In the genomic region with DNA sequence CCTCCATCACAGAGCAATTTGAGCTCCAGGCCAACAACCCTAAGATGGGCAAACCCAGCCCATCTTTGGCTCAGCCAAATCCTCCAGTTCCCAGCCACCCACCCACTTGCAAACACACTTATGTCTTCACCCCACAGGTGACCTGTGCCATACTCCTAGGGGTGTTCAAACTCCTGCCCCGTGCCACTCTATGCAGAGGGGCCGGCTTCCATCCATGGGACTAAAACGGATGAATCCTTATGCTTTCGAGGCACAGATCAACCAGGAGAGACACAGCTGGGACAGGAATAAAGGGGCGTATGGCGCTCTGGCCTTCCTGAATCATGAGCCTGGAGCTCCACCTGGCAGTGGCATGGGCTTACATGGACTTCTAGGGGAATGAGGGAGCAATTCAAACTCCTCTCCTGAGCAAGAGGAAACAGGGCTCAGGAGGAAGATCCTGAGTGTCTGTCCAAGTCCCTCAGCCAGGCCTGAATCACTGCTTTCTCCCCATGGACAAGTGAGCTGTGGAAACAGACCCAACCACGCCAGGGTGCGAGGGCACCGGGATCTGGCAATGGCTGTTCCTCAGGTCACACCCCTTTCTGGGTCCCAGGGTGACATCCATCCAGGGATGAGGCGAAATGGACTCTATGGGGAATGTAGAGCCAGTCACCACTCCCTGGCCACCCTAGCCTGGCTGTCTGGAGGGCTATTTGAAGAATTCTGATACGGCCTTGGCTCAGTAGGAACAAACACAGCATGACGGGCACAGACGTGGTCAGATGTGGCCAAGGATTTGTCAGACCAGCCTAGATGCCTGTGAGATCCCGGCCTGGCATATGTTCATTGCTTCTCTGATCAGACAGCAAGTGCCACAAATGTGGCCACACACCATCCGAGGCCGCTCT, we compare ENCODE assay signal across 11 cellular contexts. TPM values are rescaled to one million over a fixed set of nuclear protein-coding genes. Genes with fewer than 3 reads are reported as not detected.
A peak's percentile ranks its signal among the peaks of the same experiment; 100 is the strongest.
DNase-seq lines count a peak whose midpoint lies in the region; FAIRE-seq and TF ChIP-seq lines count a peak whose summit lies in the region.
"Not testable (repeated sequence)": the region's sequence is repeated elsewhere in the genome, so short reads cannot be mapped to it uniquely, and the experiment has no call there.
"Had no signal": no experiment of that assay in that cellular context is flagged by ENCODE, and none has a peak within 500 bp of the region (broad histone marks: within the 10 kb centered on the region; RNA-seq: fewer than 3 reads in every experiment).

No MANE protein-coding gene starts in this region.

- DNase-seq in D341Med (ENCODE audit: low spot score) (peak; percentile 3), NCI-H2171 treated with DMSO at 0.1 percent for 48 hours (lab: John Stamatoyannopoulos, UW) (peak; percentile 14), endodermal cell (peak; percentile 37), left ventricle myocardium inferior (peak; percentile 16), myocyte (ENCODE audit: low read depth) (peak; percentile 79)
- DNase-seq in neuronal stem cell (ENCODE audit: low spot score); urothelium cell line (ENCODE audit: low spot score): not testable (repeated sequence)

- H3K4me3 ChIP-seq in endodermal cell (ENCODE audit: low read length); left ventricle myocardium inferior; neuronal stem cell (ENCODE audit: low read length in 2 of 2): not testable (repeated sequence)

- H3K4me1 Mint-ChIP-seq in brain, result peaks cover 43% of the 10 kb centered on the region
- H3K4me1 Mint-ChIP-seq in endodermal cell, result peaks cover 11% of the 10 kb centered on the region

- 88 to 95% methylated on average over 8 to 15 of the region's 16 CpGs for WGBS in endodermal cell (ENCODE audit: insufficient coverage in 1 of 2, insufficient read length in 1 of 2), 2 experiments
- WGBS in neuronal stem cell (ENCODE audit: extremely low coverage in 2 of 2, insufficient read length in 2 of 2, insufficient replicate concordance in 1 of 2), 2 donors, result no CpG with 5 or more reads among the region's 16 CpGs

- not testable (repeated sequence) for H2AFZ ChIP-seq in neuronal stem cell (ENCODE audit: low read length)

- peak overlapping the region; percentile 72 for H3K27ac ChIP-seq in endodermal cell (ENCODE audit: low read depth, low read length)
- H3K27ac ChIP-seq in left ventricle myocardium inferior (replicated peaks), result peak overlapping the region; percentile 56
- H3K27ac ChIP-seq in neuronal stem cell (replicated peaks; ENCODE audit: low read length), result not testable (repeated sequence)

- not testable (repeated sequence) for H4K91ac ChIP-seq in neuronal stem cell (ENCODE audit: low read depth, low read length, poor library complexity)

- H3K79me1 ChIP-seq in neuronal stem cell (ENCODE audit: low read depth, low read length), result not testable (repeated sequence)

- not testable (repeated sequence) for H3K36me3 Mint-ChIP-seq in brain; endodermal cell (ENCODE audit: low read depth)

- H3K9ac ChIP-seq in endodermal cell (ENCODE audit: extremely low read depth, low read length, poor library complexity, severe bottlenecking); neuronal stem cell (ENCODE audit: low read depth, low read length, poor library complexity): not testable (repeated sequence)

- H2BK5ac ChIP-seq in neuronal stem cell (ENCODE audit: low read length), result not testable (repeated sequence)

- intact Hi-C loops in left ventricle myocardium inferior (cut with micrococcal nuclease), result not testable (repeated sequence)

- H4K8ac ChIP-seq in neuronal stem cell (ENCODE audit: low read depth, low read length), result not testable (repeated sequence)

- not testable (repeated sequence) for H3K23ac ChIP-seq in neuronal stem cell (ENCODE audit: low read depth, low read length, poor library complexity)

- not testable (repeated sequence) for H2BK12ac ChIP-seq in neuronal stem cell (ENCODE audit: low read length)

- H3K14ac ChIP-seq in neuronal stem cell (ENCODE audit: low read length), result not testable (repeated sequence)

- not testable (repeated sequence) for TF ChIP-seq CTCF in brain (conservative IDR thresholded peaks at IDR 0.05); left ventricle myocardium inferior (IDR thresholded peaks at IDR 0.05; ENCODE audit: borderline replicate concordance)
- peak; percentile 13 for TF ChIP-seq CTCF in endodermal cell (conservative IDR thresholded peaks at IDR 0.05)

- H3K4me2 ChIP-seq in neuronal stem cell (ENCODE audit: insufficient read depth, low read length, poor library complexity, severe bottlenecking), result not testable (repeated sequence)

- H2AK5ac ChIP-seq in neuronal stem cell (ENCODE audit: low read depth, low read length), result not testable (repeated sequence)

- FAIRE-seq in urothelium cell line (lab: Jason Lieb, UNC), result peak; percentile 92

- not testable (repeated sequence) for H3K4ac ChIP-seq in neuronal stem cell (ENCODE audit: low read length)

- not testable (repeated sequence) for H3K36me3 ChIP-seq in endodermal cell (ENCODE audit: control insufficient read depth, insufficient read depth, low read length); left ventricle myocardium inferior; neuronal stem cell (replicated peaks in 1 of 2; ENCODE audit: control insufficient read depth in 2 of 2, insufficient read depth in 2 of 2, low read length in 2 of 2)

- H2BK15ac ChIP-seq in neuronal stem cell (ENCODE audit: low read length), result not testable (repeated sequence)

- peaks cover 8 to 19% (median 14%) of the 10 kb centered on the region in 5 experiments for H3K9me3 Mint-ChIP-seq in brain
- not testable (repeated sequence) for H3K9me3 Mint-ChIP-seq in endodermal cell

- peak overlapping the region; percentile 71 for H3K18ac ChIP-seq in neuronal stem cell (ENCODE audit: low read length)

- H3K27ac Mint-ChIP-seq in brain, result peak overlapping the region in 4 of 5 experiments; percentile 53 to 90 (median 78)
- H3K27ac Mint-ChIP-seq in endodermal cell, result not testable (repeated sequence)

- H3K4me1 ChIP-seq in endodermal cell (ENCODE audit: control insufficient read depth, insufficient read depth, low read length) (peaks cover 10% of the 10 kb centered on the region), left ventricle myocardium inferior (peaks cover 16% of the 10 kb centered on the region)
- not testable (repeated sequence) for H3K4me1 ChIP-seq in neuronal stem cell (ENCODE audit: control insufficient read depth in 2 of 2, insufficient read depth in 1 of 2, low read depth in 1 of 2, low read length in 2 of 2)

- not testable (repeated sequence) for H2BK120ac ChIP-seq in neuronal stem cell (ENCODE audit: low read depth, low read length)

- not testable (repeated sequence) for H3K9me3 ChIP-seq in endodermal cell (ENCODE audit: control insufficient read depth, low read length); neuronal stem cell (replicated peaks in 1 of 2; ENCODE audit: control insufficient read depth in 2 of 2, insufficient read depth in 1 of 2, low read depth in 1 of 2, low read length in 2 of 2)
- peaks cover 14% of the 10 kb centered on the region for H3K9me3 ChIP-seq in left ventricle myocardium inferior (replicated peaks)

- not testable (repeated sequence) for H3K27me3 Mint-ChIP-seq in brain
- peaks cover 11% of the 10 kb centered on the region for H3K27me3 Mint-ChIP-seq in endodermal cell (ENCODE audit: insufficient read depth)

- not testable (repeated sequence) for H3K27me3 ChIP-seq in endodermal cell (ENCODE audit: control insufficient read depth, insufficient read depth, low read length, poor library complexity, severe bottlenecking); left ventricle myocardium inferior (ENCODE audit: low read depth); neuronal stem cell (ENCODE audit: control insufficient read depth in 3 of 3, insufficient read depth in 3 of 3, low read depth in 1 of 3, low read length in 3 of 3)

- not testable (repeated sequence) for H3K4me3 Mint-ChIP-seq in brain, endodermal cell

RNA-seq across cellular contexts. Expression of gene GPAT2, which starts 36.6 kb away (rescaled TPM):
- 1.5 TPM for polyA plus RNA-seq in brain (ENCODE audit: insufficient read depth, low read depth, low replicate concordance)
- total RNA-seq in endodermal cell, result under 1 TPM in 1 of 2 donors, not detected in 1; 0.33 TPM
- polyA plus RNA-seq in endodermal cell (2013, experiment 1 of 2), result not detected
- polyA plus RNA-seq in endodermal cell (2013, experiment 2 of 2), result 0.21 TPM
- 5.3 TPM for total RNA-seq in left ventricle myocardium inferior
- not detected in 2 replicates for total RNA-seq in myocyte
- polyA plus RNA-seq in myocyte (2012), result 0.05 TPM
- 0.03 TPM for polyA plus RNA-seq in neuronal stem cell (2013, experiment 1 of 2)
- polyA plus RNA-seq in neuronal stem cell (2013, experiment 2 of 2), result 0.03 TPM
- total RNA-seq: GM12878, M059J, OCI-LY7 had no signal

RNA-seq across cellular contexts. Expression of gene ADRA2B, which starts 45.0 kb away (rescaled TPM):
- 0.48 TPM for polyA plus RNA-seq in brain (ENCODE audit: insufficient read depth, low read depth, low replicate concordance)
- total RNA-seq in endodermal cell (1 to 10 TPM; 2.4 to 3.8 TPM), left ventricle myocardium inferior (2.9 TPM), myocyte (not detected in 2 replicates)
- 0.96 TPM for polyA plus RNA-seq in endodermal cell (2013, experiment 1 of 2)
- 1.1 TPM for polyA plus RNA-seq in endodermal cell (2013, experiment 2 of 2)
- polyA plus RNA-seq in myocyte (2012), result not detected
- polyA plus RNA-seq in neuronal stem cell (2013, experiment 1 of 2), result 3.6 TPM
- 3.7 TPM for polyA plus RNA-seq in neuronal stem cell (2013, experiment 2 of 2)
- total RNA-seq: M059J had no signal
